10 cellular contexts compared by ENCODE assay signal in the genomic region with DNA sequence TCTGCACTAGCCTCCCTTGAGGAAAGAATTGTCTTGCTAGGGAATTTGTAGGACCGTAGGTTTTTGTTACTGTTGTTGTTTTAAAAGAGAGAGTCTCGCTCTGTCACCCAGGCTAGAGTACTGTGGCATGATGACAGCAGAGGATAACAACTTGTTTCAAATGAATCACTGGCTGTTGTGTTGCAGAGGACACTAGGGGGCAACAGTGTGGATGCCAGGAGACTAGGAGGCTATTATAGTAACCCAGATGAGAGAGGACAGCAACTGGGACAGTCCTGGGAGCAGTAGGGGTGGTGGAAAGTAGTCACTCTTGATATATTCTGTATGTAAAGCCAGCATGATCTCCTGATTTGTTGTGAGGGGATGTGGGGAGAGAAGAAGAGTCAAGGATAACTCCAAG. TPM values are rescaled to one million over a fixed set of nuclear protein-coding genes. Genes with fewer than 3 reads are reported as not detected.
DNase-seq lines count a peak whose midpoint lies in the region; ATAC-seq and TF ChIP-seq lines count a peak whose summit lies in the region.
"Had no signal": no experiment of that assay in that cellular context is flagged by ENCODE, and none has a peak within 500 bp of the region (broad histone marks: within the 10 kb centered on the region; RNA-seq: fewer than 3 reads in every experiment).

No MANE protein-coding gene starts in this region.

- H3K4me3 Mint-ChIP-seq in Caco-2 (ENCODE audit: unreplicated experiment), result no peak overlapping the region
- H3K4me3 Mint-ChIP-seq in effector memory CD8-positive, alpha-beta T cell, result no peak overlapping the region
- H3K4me3 Mint-ChIP-seq: IgD-negative memory B cell had no signal

- intact Hi-C loops in Caco-2 (cut with micrococcal nuclease; ENCODE audit: unreplicated experiment), result no loop called here

- no peaks in the 10 kb centered on the region for H3K9me3 Mint-ChIP-seq in Caco-2 (ENCODE audit: unreplicated experiment)
- no peaks in the 10 kb centered on the region for H3K9me3 Mint-ChIP-seq in effector memory CD8-positive, alpha-beta T cell

- H3K27ac Mint-ChIP-seq in Caco-2 (ENCODE audit: unreplicated experiment), result no peak overlapping the region
- no peak overlapping the region for H3K27ac Mint-ChIP-seq in effector memory CD8-positive, alpha-beta T cell
- H3K27ac Mint-ChIP-seq: IgD-negative memory B cell had no signal

- peak; percentile 77 for ATAC-seq in GM19372 (IDR thresholded peaks at IDR 0.05; ENCODE audit: low read depth, unreplicated experiment)
- no peak for ATAC-seq in effector memory CD8-positive, alpha-beta T cell (replicated peaks)

- peak in 1 of 2 experiments; percentile 55 for TF ChIP-seq CTCF in Caco-2 (IDR thresholded peaks at IDR 0.05; ENCODE audit: insufficient read depth in 1 of 2, low read depth in 1 of 2, low read length in 1 of 2, severe bottlenecking in 1 of 2, unreplicated experiment in 1 of 2)
- TF ChIP-seq CTCF in NB4 (IDR thresholded peaks at IDR 0.05; ENCODE audit: low read depth, low read length), result peak; percentile 50
- peak; percentile 74 for TF ChIP-seq CTCF in fibroblast of mammary gland (conservative IDR thresholded peaks at IDR 0.05; ENCODE audit: control insufficient read depth, insufficient read depth, low read depth, low read length)

- POLR2A ChIA-PET in Caco-2 (lab: Charles Lee), result no interaction called here

- no TSS peak for BruUV-seq in Caco-2 (replicated peaks; lab: Mats Ljungman, UMichigan)

- H3K27me3 ChIP-seq in Caco-2 (replicated peaks; ENCODE audit: control insufficient read depth, insufficient read depth, low read length), result no peaks in the 10 kb centered on the region
- peaks cover 0 to 6% (median 0%) of the 10 kb centered on the region in 5 donors for H3K27me3 ChIP-seq in subcutaneous abdominal adipose tissue (ENCODE audit: control insufficient read depth in 5 of 5, insufficient read depth in 4 of 5, low read length in 5 of 5)

- CTCF ChIA-PET in Caco-2 (lab: Charles Lee), result no interaction called here

- no peaks in the 10 kb centered on the region for H3K9me3 ChIP-seq in Caco-2
- H3K9me3 ChIP-seq in subcutaneous abdominal adipose tissue (ENCODE audit: control insufficient read depth in 5 of 5, low read length in 5 of 5), result no peaks in the 10 kb centered on the region
- H3K9me3 ChIP-seq: thoracic aorta had no signal

- peak overlapping the region; percentile 99 for H3K27ac ChIP-seq in subcutaneous abdominal adipose tissue (ENCODE audit: low read depth, low read length)
- H3K27ac ChIP-seq: thoracic aorta had no signal

- H3K4me1 Mint-ChIP-seq in Caco-2 (ENCODE audit: low read depth, unreplicated experiment), result peaks cover 9% of the 10 kb centered on the region
- no peaks in the 10 kb centered on the region for H3K4me1 Mint-ChIP-seq in effector memory CD8-positive, alpha-beta T cell (ENCODE audit: low read depth in 2 of 2)
- H3K4me1 Mint-ChIP-seq: IgD-negative memory B cell had no signal

- H3K36me3 Mint-ChIP-seq in Caco-2 (ENCODE audit: insufficient read depth, unreplicated experiment), result no peaks in the 10 kb centered on the region
- H3K36me3 Mint-ChIP-seq in effector memory CD8-positive, alpha-beta T cell (ENCODE audit: insufficient read depth), result peaks cover 3% of the 10 kb centered on the region
- H3K36me3 Mint-ChIP-seq: IgD-negative memory B cell had no signal

- no peak overlapping the region for H3K9ac ChIP-seq in subcutaneous abdominal adipose tissue (ENCODE audit: low read length in 5 of 5)

- DNase-seq in Caco-2 (peak; percentile 29 to 39), NB4 (ENCODE audit: low read depth) (peak; percentile 35), fibroblast of mammary gland (ENCODE audit: low read depth) (peak; percentile 76), T-helper 9 cell (no peak)
- no peak for DNase-seq in activated CD4-positive, alpha-beta T cell treated with anti-CD3 and anti-CD28 coated beads for 1 hour
- no peak for DNase-seq in effector memory CD8-positive, alpha-beta T cell

- H3K27me3 Mint-ChIP-seq in Caco-2 (ENCODE audit: insufficient read depth, unreplicated experiment), result peaks cover 17% of the 10 kb centered on the region
- peaks cover 51 to 63% of the 10 kb centered on the region in 2 donors for H3K27me3 Mint-ChIP-seq in effector memory CD8-positive, alpha-beta T cell

- TF ChIP-seq POLR2A in NB4 (IDR thresholded peaks at IDR 0.05; ENCODE audit: extremely low read depth, insufficient read length), result no peak

- H3K4me3 ChIP-seq in Caco-2 (ENCODE audit: low read depth, low read length) (no peak overlapping the region), NB4 (ENCODE audit: low read depth, low read length) (no peak overlapping the region), fibroblast of mammary gland (ENCODE audit: control insufficient read depth, low read depth, low read length) (no peak overlapping the region), subcutaneous abdominal adipose tissue (ENCODE audit: low read depth in 1 of 5, low read length in 5 of 5) (no peak overlapping the region)
- H3K4me3 ChIP-seq: thoracic aorta had no signal

- H3K36me3 ChIP-seq in Caco-2 (ENCODE audit: control insufficient read depth, insufficient read depth, low read length), result no peaks in the 10 kb centered on the region
- no peaks in the 10 kb centered on the region for H3K36me3 ChIP-seq in subcutaneous abdominal adipose tissue (ENCODE audit: control insufficient read depth in 5 of 5, insufficient read depth in 5 of 5, low read length in 5 of 5)
- H3K36me3 ChIP-seq: thoracic aorta had no signal

- H3K4me1 ChIP-seq in Caco-2, result no peaks in the 10 kb centered on the region
- H3K4me1 ChIP-seq in subcutaneous abdominal adipose tissue (ENCODE audit: control insufficient read depth in 5 of 5, insufficient read depth in 5 of 5, low read length in 5 of 5), result peaks cover 14 to 50% (median 32%) of the 10 kb centered on the region in 5 donors

RNA-seq across cellular contexts. Expression of gene LAMA4, which starts 41.8 kb away (rescaled TPM):
- 0.37 TPM in 1 of 2 replicates, not detected in the other for total RNA-seq in Caco-2 (2022)

RNA-seq across cellular contexts. Expression of gene RFPL4B, which starts 51.0 kb away (rescaled TPM):
- not detected in 2 replicates for total RNA-seq in Caco-2 (2022)

Comparison
In these comparisons a context has a peak if more than half of its experiments do, and no peak if none do; other contexts are left out.
1. DNase-seq: peak in Caco-2 (2 of 2), NB4 (single experiment) and fibroblast of mammary gland (single experiment); none in activated CD4-positive, alpha-beta T cell treated with anti-CD3 and anti-CD28 coated beads for 1 hour (single experiment), effector memory CD8-positive, alpha-beta T cell (0 of 3) and T-helper 9 cell (single experiment).